23 cellular contexts compared by ENCODE assay signal in the genomic region with DNA sequence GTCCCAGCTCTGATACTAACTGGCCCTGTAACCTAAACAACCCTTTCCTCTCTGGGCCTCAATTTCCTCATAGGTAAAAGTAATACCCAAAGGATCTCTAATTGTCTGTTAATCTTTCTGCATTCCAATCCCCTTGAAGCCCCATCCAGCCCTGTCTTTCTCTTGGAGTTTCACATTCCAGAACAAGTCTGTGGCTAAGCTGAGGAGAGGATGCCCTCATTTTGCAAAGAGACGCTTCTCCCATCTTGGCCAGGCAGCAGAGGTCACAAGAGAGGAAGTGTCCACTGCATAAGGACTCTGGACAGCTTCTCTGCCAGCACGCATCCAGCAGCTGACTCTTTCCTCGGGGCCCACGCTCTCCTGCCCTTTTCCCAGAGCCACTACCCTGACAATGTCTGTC.
"Had no signal": no experiment of that assay in that cellular context is flagged by ENCODE, and none has a peak within 500 bp of the region (broad histone marks: within the 10 kb centered on the region; RNA-seq: fewer than 3 reads in every experiment).

No MANE protein-coding gene starts in this region.

- H3K4me1 ChIP-seq: breast epithelium, foreskin keratinocyte, tibial nerve had no signal

- H3K4me3 ChIP-seq: breast epithelium, esophagus muscularis mucosa, heart right ventricle, left ventricle myocardium inferior, spleen, tibial nerve had no signal

- ATAC-seq: activated CD4-positive, alpha-beta T cell treated with anti-CD3 and anti-CD28 coated beads for 36 hours; activated CD8-positive, alpha-beta memory T cell treated with anti-CD3 and anti-CD28 coated beads, Interleukin-2, amount 10 ng/mL, durations not matched to agents 7 days and 5 days; activated CD8-positive, alpha-beta T cell treated with anti-CD3 and anti-CD28 coated beads, Interleukin-2, amount 10 ng/mL, durations not matched to agents 7 days and 5 days; activated naive CD4-positive, alpha-beta T cell treated with anti-CD3 and anti-CD28 coated beads, Interleukin-2, amount 50 U/mL, for 72 hours; activated T-cell treated with anti-CD3 and anti-CD28 coated beads, Interleukin-2, amount 50 U/mL, for 72 hours; foreskin keratinocyte; heart right ventricle; right cardiac atrium had no signal

- H3K9me3 ChIP-seq: breast epithelium, esophagus muscularis mucosa, left ventricle myocardium inferior, spleen, tibial nerve had no signal

- H3K27me3 ChIP-seq: breast epithelium, esophagus muscularis mucosa, foreskin keratinocyte, heart right ventricle, spleen, tibial nerve had no signal

- H3K27ac ChIP-seq: breast epithelium, esophagus muscularis mucosa, foreskin keratinocyte, heart right ventricle, left ventricle myocardium inferior, spleen, tibial nerve had no signal

- DNase-seq: activated CD4-positive, alpha-beta T cell treated with anti-CD3 and anti-CD28 coated beads for 36 hours; activated CD4-positive, CD25-positive, alpha-beta regulatory T cell; activated CD8-positive, alpha-beta memory T cell treated with anti-CD3 and anti-CD28 coated beads, Interleukin-2, amount 10 ng/mL, durations not matched to agents 7 days and 5 days; activated CD8-positive, alpha-beta T cell treated with anti-CD3 and anti-CD28 coated beads, Interleukin-2, amount 10 ng/mL, durations not matched to agents 7 days and 5 days; activated naive CD4-positive, alpha-beta T cell; activated T-cell treated with anti-CD3 and anti-CD28 coated beads for 4 hours; activated T-cell treated with anti-CD3 and anti-CD28 coated beads, Interleukin-2, amount 50 U/mL, for 72 hours; central memory CD4-positive, alpha-beta T cell; foreskin keratinocyte; heart right ventricle; left ventricle myocardium inferior; naive B cell; nephron progenitor cell; nucleus accumbens; right cardiac atrium; spleen; stimulated activated CD4-positive, alpha-beta T cell treated with anti-CD3 and anti-CD28 coated beads, Interleukin-2, amount 100 ng/mL, for 48 hours; stimulated activated naive CD4-positive, alpha-beta T cell treated with Interleukin-2 at 50 U/mL for 16 hours; T-helper 2 cell had no signal

- H3K36me3 ChIP-seq: breast epithelium, spleen, tibial nerve had no signal
